Comparison of ENCODE assay signal across 2 cellular contexts in genomic region chr1:27221098-27221497, GRCh38.
TF ChIP-seq lines count a peak whose summit lies in the region.

No MANE protein-coding gene starts in this region.

TF ChIP-seq in GM23338, 12 proteins besides CTCF, POLR2A, EP300 and RAD21:
- TF ChIP-seq, protein P1, sequence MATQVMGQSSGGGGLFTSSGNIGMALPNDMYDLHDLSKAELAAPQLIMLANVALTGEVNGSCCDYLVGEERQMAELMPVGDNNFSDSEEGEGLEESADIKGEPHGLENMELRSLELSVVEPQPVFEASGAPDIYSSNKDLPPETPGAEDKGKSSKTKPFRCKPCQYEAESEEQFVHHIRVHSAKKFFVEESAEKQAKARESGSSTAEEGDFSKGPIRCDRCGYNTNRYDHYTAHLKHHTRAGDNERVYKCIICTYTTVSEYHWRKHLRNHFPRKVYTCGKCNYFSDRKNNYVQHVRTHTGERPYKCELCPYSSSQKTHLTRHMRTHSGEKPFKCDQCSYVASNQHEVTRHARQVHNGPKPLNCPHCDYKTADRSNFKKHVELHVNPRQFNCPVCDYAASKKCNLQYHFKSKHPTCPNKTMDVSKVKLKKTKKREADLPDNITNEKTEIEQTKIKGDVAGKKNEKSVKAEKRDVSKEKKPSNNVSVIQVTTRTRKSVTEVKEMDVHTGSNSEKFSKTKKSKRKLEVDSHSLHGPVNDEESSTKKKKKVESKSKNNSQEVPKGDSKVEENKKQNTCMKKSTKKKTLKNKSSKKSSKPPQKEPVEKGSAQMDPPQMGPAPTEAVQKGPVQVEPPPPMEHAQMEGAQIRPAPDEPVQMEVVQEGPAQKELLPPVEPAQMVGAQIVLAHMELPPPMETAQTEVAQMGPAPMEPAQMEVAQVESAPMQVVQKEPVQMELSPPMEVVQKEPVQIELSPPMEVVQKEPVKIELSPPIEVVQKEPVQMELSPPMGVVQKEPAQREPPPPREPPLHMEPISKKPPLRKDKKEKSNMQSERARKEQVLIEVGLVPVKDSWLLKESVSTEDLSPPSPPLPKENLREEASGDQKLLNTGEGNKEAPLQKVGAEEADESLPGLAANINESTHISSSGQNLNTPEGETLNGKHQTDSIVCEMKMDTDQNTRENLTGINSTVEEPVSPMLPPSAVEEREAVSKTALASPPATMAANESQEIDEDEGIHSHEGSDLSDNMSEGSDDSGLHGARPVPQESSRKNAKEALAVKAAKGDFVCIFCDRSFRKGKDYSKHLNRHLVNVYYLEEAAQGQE (IDR thresholded peaks at IDR 0.05; ENCODE audit: unreplicated experiment) = no peak
- TF ChIP-seq EZH2phosphoT487 (IDR thresholded peaks at IDR 0.05; ENCODE audit: unreplicated experiment) = no peak
- TF ChIP-seq, protein P2, sequence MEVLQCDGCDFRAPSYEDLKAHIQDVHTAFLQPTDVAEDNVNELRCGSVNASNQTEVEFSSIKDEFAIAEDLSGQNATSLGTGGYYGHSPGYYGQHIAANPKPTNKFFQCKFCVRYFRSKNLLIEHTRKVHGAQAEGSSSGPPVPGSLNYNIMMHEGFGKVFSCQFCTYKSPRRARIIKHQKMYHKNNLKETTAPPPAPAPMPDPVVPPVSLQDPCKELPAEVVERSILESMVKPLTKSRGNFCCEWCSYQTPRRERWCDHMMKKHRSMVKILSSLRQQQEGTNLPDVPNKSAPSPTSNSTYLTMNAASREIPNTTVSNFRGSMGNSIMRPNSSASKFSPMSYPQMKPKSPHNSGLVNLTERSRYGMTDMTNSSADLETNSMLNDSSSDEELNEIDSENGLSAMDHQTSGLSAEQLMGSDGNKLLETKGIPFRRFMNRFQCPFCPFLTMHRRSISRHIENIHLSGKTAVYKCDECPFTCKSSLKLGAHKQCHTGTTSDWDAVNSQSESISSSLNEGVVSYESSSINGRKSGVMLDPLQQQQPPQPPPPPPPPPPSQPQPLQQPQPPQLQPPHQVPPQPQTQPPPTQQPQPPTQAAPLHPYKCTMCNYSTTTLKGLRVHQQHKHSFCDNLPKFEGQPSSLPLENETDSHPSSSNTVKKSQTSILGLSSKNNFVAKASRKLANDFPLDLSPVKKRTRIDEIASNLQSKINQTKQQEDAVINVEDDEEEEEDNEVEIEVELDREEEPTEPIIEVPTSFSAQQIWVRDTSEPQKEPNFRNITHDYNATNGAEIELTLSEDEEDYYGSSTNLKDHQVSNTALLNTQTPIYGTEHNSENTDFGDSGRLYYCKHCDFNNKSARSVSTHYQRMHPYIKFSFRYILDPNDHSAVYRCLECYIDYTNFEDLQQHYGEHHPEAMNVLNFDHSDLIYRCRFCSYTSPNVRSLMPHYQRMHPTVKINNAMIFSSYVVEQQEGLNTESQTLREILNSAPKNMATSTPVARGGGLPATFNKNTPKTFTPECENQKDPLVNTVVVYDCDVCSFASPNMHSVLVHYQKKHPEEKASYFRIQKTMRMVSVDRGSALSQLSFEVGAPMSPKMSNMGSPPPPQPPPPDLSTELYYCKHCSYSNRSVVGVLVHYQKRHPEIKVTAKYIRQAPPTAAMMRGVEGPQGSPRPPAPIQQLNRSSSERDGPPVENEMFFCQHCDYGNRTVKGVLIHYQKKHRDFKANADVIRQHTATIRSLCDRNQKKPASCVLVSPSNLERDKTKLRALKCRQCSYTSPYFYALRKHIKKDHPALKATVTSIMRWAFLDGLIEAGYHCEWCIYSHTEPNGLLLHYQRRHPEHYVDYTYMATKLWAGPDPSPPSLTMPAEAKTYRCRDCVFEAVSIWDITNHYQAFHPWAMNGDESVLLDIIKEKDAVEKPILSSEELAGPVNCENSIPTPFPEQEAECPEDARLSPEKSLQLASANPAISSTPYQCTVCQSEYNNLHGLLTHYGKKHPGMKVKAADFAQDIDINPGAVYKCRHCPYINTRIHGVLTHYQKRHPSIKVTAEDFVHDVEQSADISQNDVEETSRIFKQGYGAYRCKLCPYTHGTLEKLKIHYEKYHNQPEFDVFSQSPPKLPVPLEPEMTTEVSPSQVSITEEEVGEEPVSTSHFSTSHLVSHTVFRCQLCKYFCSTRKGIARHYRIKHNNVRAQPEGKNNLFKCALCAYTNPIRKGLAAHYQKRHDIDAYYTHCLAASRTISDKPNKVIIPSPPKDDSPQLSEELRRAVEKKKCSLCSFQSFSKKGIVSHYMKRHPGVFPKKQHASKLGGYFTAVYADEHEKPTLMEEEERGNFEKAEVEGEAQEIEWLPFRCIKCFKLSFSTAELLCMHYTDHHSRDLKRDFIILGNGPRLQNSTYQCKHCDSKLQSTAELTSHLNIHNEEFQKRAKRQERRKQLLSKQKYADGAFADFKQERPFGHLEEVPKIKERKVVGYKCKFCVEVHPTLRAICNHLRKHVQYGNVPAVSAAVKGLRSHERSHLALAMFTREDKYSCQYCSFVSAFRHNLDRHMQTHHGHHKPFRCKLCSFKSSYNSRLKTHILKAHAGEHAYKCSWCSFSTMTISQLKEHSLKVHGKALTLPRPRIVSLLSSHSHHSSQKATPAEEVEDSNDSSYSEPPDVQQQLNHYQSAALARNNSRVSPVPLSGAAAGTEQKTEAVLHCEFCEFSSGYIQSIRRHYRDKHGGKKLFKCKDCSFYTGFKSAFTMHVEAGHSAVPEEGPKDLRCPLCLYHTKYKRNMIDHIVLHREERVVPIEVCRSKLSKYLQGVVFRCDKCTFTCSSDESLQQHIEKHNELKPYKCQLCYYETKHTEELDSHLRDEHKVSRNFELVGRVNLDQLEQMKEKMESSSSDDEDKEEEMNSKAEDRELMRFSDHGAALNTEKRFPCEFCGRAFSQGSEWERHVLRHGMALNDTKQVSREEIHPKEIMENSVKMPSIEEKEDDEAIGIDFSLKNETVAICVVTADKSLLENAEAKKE (CRISPR knock-in tag; IDR thresholded peaks at IDR 0.05) = no peak
- TF ChIP-seq ETS1 (IDR thresholded peaks at IDR 0.05) = no peak
- TF ChIP-seq POLR2AphosphoS5 (IDR thresholded peaks at IDR 0.05; ENCODE audit: low read depth) = no peak
- TF ChIP-seq CREB1 (CRISPR knock-in tag; IDR thresholded peaks at IDR 0.05; ENCODE audit: low read depth) = no peak
- TF ChIP-seq JUNB (IDR thresholded peaks at IDR 0.05; ENCODE audit: unreplicated experiment) = no peak
- no peak for TF ChIP-seq EZH2 (IDR thresholded peaks at IDR 0.05; ENCODE audit: low read depth, unreplicated experiment)
- TF ChIP-seq STAT1 (IDR thresholded peaks at IDR 0.05; ENCODE audit: unreplicated experiment) = no peak
- no peak for TF ChIP-seq ZNF331 (CRISPR knock-in tag; IDR thresholded peaks at IDR 0.05; ENCODE audit: low read depth)
- no peak for TF ChIP-seq ZNF114 (CRISPR knock-in tag; IDR thresholded peaks at IDR 0.05)
- no peak for TF ChIP-seq NANOG (IDR thresholded peaks at IDR 0.05; ENCODE audit: borderline replicate concordance)

TF ChIP-seq in K562, 482 proteins besides CTCF, POLR2A, EP300 and RAD21 (continued from another document and continues in another):
- TF ChIP-seq, protein P3, sequence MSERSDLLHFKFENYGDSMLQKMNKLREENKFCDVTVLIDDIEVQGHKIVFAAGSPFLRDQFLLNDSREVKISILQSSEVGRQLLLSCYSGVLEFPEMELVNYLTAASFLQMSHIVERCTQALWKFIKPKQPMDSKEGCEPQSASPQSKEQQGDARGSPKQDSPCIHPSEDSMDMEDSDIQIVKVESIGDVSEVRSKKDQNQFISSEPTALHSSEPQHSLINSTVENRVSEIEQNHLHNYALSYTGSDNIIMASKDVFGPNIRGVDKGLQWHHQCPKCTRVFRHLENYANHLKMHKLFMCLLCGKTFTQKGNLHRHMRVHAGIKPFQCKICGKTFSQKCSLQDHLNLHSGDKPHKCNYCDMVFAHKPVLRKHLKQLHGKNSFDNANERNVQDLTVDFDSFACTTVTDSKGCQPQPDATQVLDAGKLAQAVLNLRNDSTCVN (CRISPR knock-in tag; IDR thresholded peaks at IDR 0.05) = no peak
- TF ChIP-seq MXI1 (IDR thresholded peaks at IDR 0.05; ENCODE audit: low read depth, low read length) = no peak
- peak; percentile 91 for TF ChIP-seq RBM25 (IDR thresholded peaks at IDR 0.05; ENCODE audit: low read depth, low read length, severe bottlenecking)
- no peak for TF ChIP-seq RBM17 (IDR thresholded peaks at IDR 0.05; ENCODE audit: borderline replicate concordance, low read depth, low read length)
- TF ChIP-seq, protein P4, sequence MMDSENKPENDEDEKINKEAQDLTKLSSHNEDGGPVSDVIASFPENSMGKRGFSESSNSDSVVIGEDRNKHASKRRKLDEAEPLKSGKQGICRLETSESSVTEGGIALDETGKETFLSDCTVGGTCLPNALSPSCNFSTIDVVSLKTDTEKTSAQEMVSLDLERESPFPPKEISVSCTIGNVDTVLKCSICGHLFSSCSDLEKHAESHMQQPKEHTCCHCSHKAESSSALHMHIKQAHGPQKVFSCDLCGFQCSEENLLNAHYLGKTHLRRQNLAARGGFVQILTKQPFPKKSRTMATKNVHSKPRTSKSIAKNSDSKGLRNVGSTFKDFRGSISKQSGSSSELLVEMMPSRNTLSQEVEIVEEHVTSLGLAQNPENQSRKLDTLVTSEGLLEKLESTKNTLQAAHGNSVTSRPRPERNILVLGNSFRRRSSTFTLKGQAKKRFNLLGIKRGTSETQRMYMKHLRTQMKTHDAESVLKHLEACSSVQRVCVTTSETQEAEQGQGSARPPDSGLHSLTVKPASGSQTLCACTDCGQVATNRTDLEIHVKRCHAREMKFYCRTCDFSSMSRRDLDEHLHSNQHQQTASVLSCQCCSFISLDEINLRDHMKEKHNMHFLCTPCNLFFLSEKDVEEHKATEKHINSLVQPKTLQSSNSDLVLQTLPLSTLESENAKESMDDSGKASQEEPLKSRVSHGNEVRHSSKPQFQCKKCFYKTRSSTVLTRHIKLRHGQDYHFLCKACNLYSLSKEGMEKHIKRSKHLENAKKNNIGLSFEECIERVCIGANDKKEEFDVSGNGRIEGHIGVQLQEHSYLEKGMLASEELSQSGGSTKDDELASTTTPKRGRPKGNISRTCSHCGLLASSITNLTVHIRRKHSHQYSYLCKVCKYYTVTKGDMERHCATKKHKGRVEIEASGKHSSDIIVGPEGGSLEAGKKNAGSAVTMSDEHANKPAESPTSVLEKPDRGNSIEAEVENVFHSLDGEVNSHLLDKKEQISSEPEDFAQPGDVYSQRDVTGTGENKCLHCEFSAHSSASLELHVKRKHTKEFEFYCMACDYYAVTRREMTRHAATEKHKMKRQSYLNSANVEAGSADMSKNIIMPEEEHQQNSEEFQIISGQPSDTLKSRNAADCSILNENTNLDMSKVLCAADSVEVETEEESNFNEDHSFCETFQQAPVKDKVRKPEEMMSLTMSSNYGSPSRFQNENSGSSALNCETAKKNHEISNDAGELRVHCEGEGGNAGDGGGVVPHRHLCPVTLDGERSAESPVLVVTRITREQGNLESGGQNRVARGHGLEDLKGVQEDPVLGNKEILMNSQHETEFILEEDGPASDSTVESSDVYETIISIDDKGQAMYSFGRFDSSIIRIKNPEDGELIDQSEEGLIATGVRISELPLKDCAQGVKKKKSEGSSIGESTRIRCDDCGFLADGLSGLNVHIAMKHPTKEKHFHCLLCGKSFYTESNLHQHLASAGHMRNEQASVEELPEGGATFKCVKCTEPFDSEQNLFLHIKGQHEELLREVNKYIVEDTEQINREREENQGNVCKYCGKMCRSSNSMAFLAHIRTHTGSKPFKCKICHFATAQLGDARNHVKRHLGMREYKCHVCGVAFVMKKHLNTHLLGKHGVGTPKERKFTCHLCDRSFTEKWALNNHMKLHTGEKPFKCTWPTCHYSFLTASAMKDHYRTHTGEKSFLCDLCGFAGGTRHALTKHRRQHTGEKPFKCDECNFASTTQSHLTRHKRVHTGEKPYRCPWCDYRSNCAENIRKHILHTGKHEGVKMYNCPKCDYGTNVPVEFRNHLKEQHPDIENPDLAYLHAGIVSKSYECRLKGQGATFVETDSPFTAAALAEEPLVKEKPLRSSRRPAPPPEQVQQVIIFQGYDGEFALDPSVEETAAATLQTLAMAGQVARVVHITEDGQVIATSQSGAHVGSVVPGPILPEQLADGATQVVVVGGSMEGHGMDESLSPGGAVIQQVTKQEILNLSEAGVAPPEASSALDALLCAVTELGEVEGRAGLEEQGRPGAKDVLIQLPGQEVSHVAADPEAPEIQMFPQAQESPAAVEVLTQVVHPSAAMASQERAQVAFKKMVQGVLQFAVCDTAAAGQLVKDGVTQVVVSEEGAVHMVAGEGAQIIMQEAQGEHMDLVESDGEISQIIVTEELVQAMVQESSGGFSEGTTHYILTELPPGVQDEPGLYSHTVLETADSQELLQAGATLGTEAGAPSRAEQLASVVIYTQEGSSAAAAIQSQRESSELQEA (IDR thresholded peaks at IDR 0.05; ENCODE audit: low read depth) = peak; percentile 67
- peak; percentile 91 for TF ChIP-seq MIER1 (IDR thresholded peaks at IDR 0.05; ENCODE audit: low read depth)
- TF ChIP-seq TAF15 (IDR thresholded peaks at IDR 0.05; ENCODE audit: low read depth, low read length) = no peak
- TF ChIP-seq NFIC (IDR thresholded peaks at IDR 0.05) = peak; percentile 77
- no peak for TF ChIP-seq LCOR (CRISPR knock-in tag; IDR thresholded peaks at IDR 0.05)
- TF ChIP-seq ZNF518B (CRISPR knock-in tag; IDR thresholded peaks at IDR 0.05) = no peak
- no peak for TF ChIP-seq E4F1 (CRISPR knock-in tag; IDR thresholded peaks at IDR 0.05; ENCODE audit: borderline replicate concordance)
- TF ChIP-seq MTA3 (IDR thresholded peaks at IDR 0.05; ENCODE audit: borderline replicate concordance) = no peak
- no peak for TF ChIP-seq CC2D1A (IDR thresholded peaks at IDR 0.05)
